ENCODE assay signal across 28 cellular contexts in genomic region chr20:10741060-10741459, GRCh38.
DNase-seq lines count a peak whose midpoint lies in the region; ATAC-seq and TF ChIP-seq lines count a peak whose summit lies in the region.
"Had no signal": no experiment of that assay in that cellular context is flagged by ENCODE, and none has a peak within 500 bp of the region (broad histone marks: within the 10 kb centered on the region; RNA-seq: fewer than 3 reads in every experiment).

No MANE protein-coding gene starts in this region.

- H3K9me3 ChIP-seq in prostate gland: no peaks in the 10 kb centered on the region
- H3K9me3 ChIP-seq: BLaER1 treated with 17β-estradiol and CSF1 and Interleukin-3, amounts not matched to agents 10 nM and 100 nM; body of pancreas; SK-N-SH had no signal

- intact Hi-C loops in left cardiac atrium (cut with DNase I): no loop called here
- intact Hi-C loops in prostate gland (cut with DNase I): no loop called here

- peak; percentile 63 for DNase-seq in LNCaP clone FGC (ENCODE audit: low read depth)
- DNase-seq in astrocyte of the hippocampus (ENCODE audit: low read depth, low spot score): peak; percentile 15
- no peak for DNase-seq in left cardiac atrium
- DNase-seq in prostate gland (ENCODE audit: low spot score): peak; percentile 42
- DNase-seq: activated CD8-positive, alpha-beta memory T cell treated with anti-CD3 and anti-CD28 coated beads for 24 hours; activated effector memory CD4-positive, alpha-beta T cell treated with Interleukin-2 at 50 U/mL for 16 hours; activated naive CD8-positive, alpha-beta T cell treated with anti-CD3 and anti-CD28 coated beads for 36 hours; COR-L47; DMS79 treated with DMSO at 0.1 percent for 48 hours; foreskin melanocyte; GM23248; HFFc6; KG1; left colon; mesenchymal stem cell; NCI-H1417 treated with DMSO at 0.1 percent for 48 hours; NCI-H2081 treated with DMSO at 0.1 percent for 48 hours; NCI-H345; NCI-H748 treated with DMSO at 0.1 percent for 48 hours; SK-N-SH; T-helper 17 cell; trophoblast cell had no signal

- TF ChIP-seq CTCF in LNCaP clone FGC (IDR thresholded peaks at IDR 0.05; ENCODE audit: control insufficient read depth, extremely low read depth, insufficient read depth) (no peak), prostate gland (IDR thresholded peaks at IDR 0.05) (no peak)

- peak; percentile 31 to 69 for ATAC-seq in left cardiac atrium
- no peak for ATAC-seq in GM21367 (IDR thresholded peaks at IDR 0.05; ENCODE audit: unreplicated experiment)
- ATAC-seq in GM18870 (IDR thresholded peaks at IDR 0.05; ENCODE audit: unreplicated experiment): no peak
- ATAC-seq in GM18858 (IDR thresholded peaks at IDR 0.05; ENCODE audit: unreplicated experiment): no peak
- ATAC-seq: body of pancreas, left colon, T-helper 17 cell had no signal

- no peaks in the 10 kb centered on the region for H3K36me3 ChIP-seq in prostate gland
- H3K36me3 ChIP-seq: BLaER1 treated with 17β-estradiol and CSF1 and Interleukin-3, amounts not matched to agents 10 nM and 100 nM had no signal

- no peak overlapping the region for H3K4me3 ChIP-seq in LNCaP clone FGC (ENCODE audit: low read depth, low read length)
- H3K4me3 ChIP-seq in prostate gland: no peak overlapping the region
- H3K4me3 ChIP-seq: BLaER1 treated with 17β-estradiol and CSF1 and Interleukin-3, amounts not matched to agents 10 nM and 100 nM; body of pancreas; GM23248 had no signal

- peaks cover 14% of the 10 kb centered on the region for H3K4me1 ChIP-seq in prostate gland (replicated peaks)
- H3K4me1 ChIP-seq: BLaER1 treated with 17β-estradiol and CSF1 and Interleukin-3, amounts not matched to agents 10 nM and 100 nM had no signal

- 22% methylated on average over 5 of the region's 5 CpGs for WGBS in prostate gland

- no peak for TF ChIP-seq POLR2A in prostate gland (IDR thresholded peaks at IDR 0.05)

- peak overlapping the region; percentile 41 to 59 for H3K27ac ChIP-seq in prostate gland
- H3K27ac ChIP-seq: BLaER1 treated with 17β-estradiol and CSF1 and Interleukin-3, amounts not matched to agents 10 nM and 100 nM; epithelial cell of prostate; GM23248 had no signal

- H3K27me3 ChIP-seq in prostate gland (replicated peaks; ENCODE audit: insufficient read depth): no peaks in the 10 kb centered on the region
- H3K27me3 ChIP-seq: BLaER1 treated with 17β-estradiol and CSF1 and Interleukin-3, amounts not matched to agents 10 nM and 100 nM; body of pancreas had no signal

Comparison
In these comparisons a context has a peak if more than half of its experiments do, and no peak if none do; other contexts are left out.
1. ATAC-seq: peak in left cardiac atrium (2 of 2); none in GM21367 (single experiment), GM18870 (single experiment) and GM18858 (single experiment).